In the genomic region with DNA sequence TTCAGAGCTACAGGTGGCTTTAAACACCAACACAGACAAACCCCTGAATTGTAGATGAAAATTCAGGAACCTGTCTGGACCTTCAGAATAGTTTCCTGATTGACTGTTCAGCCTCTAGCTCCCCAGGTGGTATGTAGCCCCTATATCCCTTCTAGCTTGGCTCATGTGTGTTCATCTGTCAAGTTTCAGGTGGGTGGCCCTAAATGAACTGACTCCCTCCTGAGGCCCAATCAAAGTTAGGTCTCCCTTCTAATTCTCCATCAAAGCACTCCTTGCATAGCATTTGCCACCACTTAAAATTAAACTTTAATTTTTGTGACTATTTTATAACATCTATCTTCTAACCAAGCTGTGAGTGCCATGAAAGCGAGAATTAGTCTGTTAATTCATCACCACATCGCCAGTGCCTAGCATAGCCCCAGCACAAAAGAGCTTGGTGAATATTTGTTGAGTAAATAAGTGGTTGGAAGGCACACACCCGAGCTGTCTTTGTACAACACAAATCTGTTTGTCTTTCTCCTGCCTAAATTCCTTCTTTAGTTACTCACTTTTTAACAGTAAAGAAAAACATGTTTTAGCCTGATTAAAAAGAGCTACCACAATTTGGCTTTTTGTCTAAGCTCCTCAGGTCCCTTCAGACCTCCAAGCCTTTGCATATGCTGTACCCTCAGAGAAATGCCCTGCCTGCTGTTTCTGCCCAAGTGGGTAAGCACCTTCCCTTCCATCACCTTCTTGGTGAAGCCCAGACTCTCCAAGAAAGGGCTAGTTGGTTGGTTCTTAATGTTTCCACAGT, we compare ENCODE assay signal across 20 cellular contexts.
A peak's percentile ranks its signal among the peaks of the same experiment; 100 is the strongest.
DNase-seq lines count a peak whose midpoint lies in the region; ATAC-seq, FAIRE-seq and TF ChIP-seq lines count a peak whose summit lies in the region.
"Had no signal": no experiment of that assay in that cellular context is flagged by ENCODE, and none has a peak within 500 bp of the region (broad histone marks: within the 10 kb centered on the region; RNA-seq: fewer than 3 reads in every experiment).

No MANE protein-coding gene starts in this region.

- DNase-seq in A549 (ENCODE audit: low read depth in 1 of 2, low spot score in 1 of 2) (peak in 1 of 2 experiments; percentile 75), EH (ENCODE audit: low read depth) (peak; percentile 44), SJSA1 (ENCODE audit: low read depth in 1 of 2, low spot score in 2 of 2) (peak; percentile 54 to 66), GM10248 (ENCODE audit: extremely low spot score) (no peak), NCI-H1436 treated with DMSO at 0.1 percent for 48 hours (lab: John Stamatoyannopoulos, UW) (no peak), NCI-H2227 treated with DMSO at 0.1 percent for 48 hours (lab: John Stamatoyannopoulos, UW) (no peak)
- DNase-seq: activated CD4-positive, alpha-beta memory T cell treated with anti-CD3 and anti-CD28 coated beads, Interleukin-2, amount 10 ng/mL, durations not matched to agents 7 days and 5 days; activated T-cell treated with anti-CD3 and anti-CD28 coated beads, Interleukin-2, amount 50 U/mL, for 1 hour; body of pancreas; colonic mucosa; HCEC 1CT; mucosa of descending colon; stimulated activated CD4-positive, alpha-beta T cell treated with anti-CD3 and anti-CD28 coated beads, Interleukin-2, amount 100 ng/mL, for 24 hours; stimulated activated naive CD8-positive, alpha-beta T cell treated with anti-CD3 and anti-CD28 coated beads, Interleukin-15, amount 100 ng/mL, for 72 hours; T-helper 17 cell had no signal

- H3K36me3 ChIP-seq in SJSA1 (no peaks in the 10 kb centered on the region), liver (ENCODE audit: control insufficient read depth in 4 of 4, insufficient read depth in 3 of 4, low read depth in 1 of 4, low read length in 3 of 4) (no peaks in the 10 kb centered on the region)
- H3K36me3 ChIP-seq: colonic mucosa, neutrophil had no signal

- POLR2A ChIA-PET in A549 (lab: Yijun Ruan, JAX) (no interaction called here), GM10248 (lab: Yijun Ruan, JAX) (no interaction called here)

- no peak for TF ChIP-seq POLR2A in A549 (IDR thresholded peaks at IDR 0.05; ENCODE audit: low read length)

- H3K4me1 ChIP-seq in A549 (peaks cover 51% of the 10 kb centered on the region), SJSA1 (replicated peaks) (peaks cover 32% of the 10 kb centered on the region), liver (ENCODE audit: control insufficient read depth in 4 of 4, insufficient read depth in 4 of 4, low read length in 3 of 4) (peaks cover 1 to 9% (median 5%) of the 10 kb centered on the region in 4 donors)
- H3K4me1 ChIP-seq: body of pancreas, colonic mucosa had no signal

- H3K4me2 ChIP-seq in A549 = peak overlapping the region; percentile 73

- H3K27me3 ChIP-seq in SJSA1 (replicated peaks) (no peaks in the 10 kb centered on the region), liver (ENCODE audit: control insufficient read depth in 4 of 4, insufficient read depth in 4 of 4, low read length in 3 of 4) (no peaks in the 10 kb centered on the region)
- H3K27me3 ChIP-seq: body of pancreas, colonic mucosa, neutrophil had no signal

- ATAC-seq in A549 (peak; percentile 72 to 91), GM21367 (IDR thresholded peaks at IDR 0.05; ENCODE audit: unreplicated experiment) (no peak)
- ATAC-seq: body of pancreas; mucosa of descending colon; stimulated activated naive CD8-positive, alpha-beta T cell treated with anti-CD3 and anti-CD28 coated beads, Interleukin-15, amount 100 ng/mL, for 72 hours; T-helper 17 cell had no signal

- FAIRE-seq in A549 (lab: Jason Lieb, UNC) = peak; percentile 88
- FAIRE-seq: endometrium had no signal

- H3K9ac ChIP-seq in liver (ENCODE audit: low read depth in 1 of 2, low read length in 2 of 2) = no peak overlapping the region

- peak; percentile 25 to 26; a peak in 1 of 5 replicates for TF ChIP-seq EP300 in A549 (IDR thresholded peaks at IDR 0.05)

- H3K4me3 ChIP-seq in A549 = no peak overlapping the region
- H3K4me3 ChIP-seq in SJSA1 = no peak overlapping the region
- no peak overlapping the region for H3K4me3 ChIP-seq in liver (ENCODE audit: low read depth in 1 of 3, low read length in 3 of 3)
- H3K4me3 ChIP-seq: body of pancreas, colonic mucosa, mucosa of descending colon had no signal

- H3K27ac ChIP-seq in A549 = peak overlapping the region; percentile 71 to 74
- no peak overlapping the region for H3K27ac ChIP-seq in SJSA1
- H3K27ac ChIP-seq in liver (ENCODE audit: low read depth in 1 of 2, low read length in 2 of 2) = no peak overlapping the region
- H3K27ac ChIP-seq: body of pancreas, colonic mucosa, HL-60, neutrophil had no signal

- TF ChIP-seq RAD21 in A549 (conservative IDR thresholded peaks at IDR 0.05 in 1 of 2, IDR thresholded peaks at IDR 0.05 in 1 of 2) (peak; percentile 24 to 39; a peak in 3 of 5 replicates), liver (IDR thresholded peaks at IDR 0.05) (peak; percentile 35 to 58)

- 1% methylated on average over 3 of the region's 3 CpGs for WGBS in A549 (ENCODE audit: missing lambda C conversion rate)
- 30% methylated on average over 3 of the region's 3 CpGs for WGBS in liver

- TF ChIP-seq CTCF in A549 (IDR thresholded peaks at IDR 0.05) (no peak), liver (IDR thresholded peaks at IDR 0.05; ENCODE audit: low read depth, low read length, missing input control) (no peak), GM10248 (IDR thresholded peaks at IDR 0.05; ENCODE audit: control extremely low read depth, extremely low read depth, low read depth, missing control alignments) (no peak)

- CTCF ChIA-PET in A549 (lab: Yijun Ruan, JAX) (interaction anchor here (1.1 to 1.7 kb wide), 3 partner anchors 10 to 151 kb away, joined by 3 to 9 read pairs (median 5); no protein-coding TSS in a partner anchor), GM10248 (lab: Yijun Ruan, JAX) (interaction anchor here (0.7 to 1.3 kb wide), 5 partner anchors 9 to 66 kb away, joined by 3 to 7 read pairs (median 3); no protein-coding TSS in a partner anchor)

- H3K9me3 ChIP-seq in A549 (peaks cover 6% of the 10 kb centered on the region; the same call in 1 of the 3 replicates), SJSA1 (replicated peaks) (peaks cover 4% of the 10 kb centered on the region; the same call in 1 of the 2 replicates), liver (ENCODE audit: control insufficient read depth in 4 of 4, low read length in 3 of 4) (peaks cover 0 to 2% (median 0%) of the 10 kb centered on the region in 4 donors)
- H3K9me3 ChIP-seq: body of pancreas, colonic mucosa, mucosa of descending colon, neutrophil had no signal

TF ChIP-seq in A549, 52 proteins besides CTCF, POLR2A, EP300 and RAD21 (continues in another document):
- no peak for TF ChIP-seq RFX5 (IDR thresholded peaks at IDR 0.05)
- TF ChIP-seq, protein P1, sequence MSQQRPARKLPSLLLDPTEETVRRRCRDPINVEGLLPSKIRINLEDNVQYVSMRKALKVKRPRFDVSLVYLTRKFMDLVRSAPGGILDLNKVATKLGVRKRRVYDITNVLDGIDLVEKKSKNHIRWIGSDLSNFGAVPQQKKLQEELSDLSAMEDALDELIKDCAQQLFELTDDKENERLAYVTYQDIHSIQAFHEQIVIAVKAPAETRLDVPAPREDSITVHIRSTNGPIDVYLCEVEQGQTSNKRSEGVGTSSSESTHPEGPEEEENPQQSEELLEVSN (IDR thresholded peaks at IDR 0.05; ENCODE audit: borderline replicate concordance, low read depth) = no peak
- TF ChIP-seq GATA3 (IDR thresholded peaks at IDR 0.05; ENCODE audit: borderline replicate concordance) = peak; percentile 90
- TF ChIP-seq ATOH8 (CRISPR knock-in tag; IDR thresholded peaks at IDR 0.05; ENCODE audit: low read depth) = no peak
- TF ChIP-seq MAFK (IDR thresholded peaks at IDR 0.05; ENCODE audit: partially characterized antibody) = no peak
- peak; percentile 23; the same call in 1 of the 2 replicates for TF ChIP-seq FOSL2 (IDR thresholded peaks at IDR 0.05)
- peak; percentile 72; the same call in 1 of the 2 replicates for TF ChIP-seq FOSL2 (CRISPR knock-in tag; IDR thresholded peaks at IDR 0.05)
- no peak for TF ChIP-seq RARB (CRISPR knock-in tag; IDR thresholded peaks at IDR 0.05)
- peak in 1 of 2 experiments; percentile 54; a peak in 1 of 5 replicates for TF ChIP-seq JUN (IDR thresholded peaks at IDR 0.05)
- TF ChIP-seq SMC3 (IDR thresholded peaks at IDR 0.05) = 0 out of 3 replicates have a peak, but pooled peaks have one; percentile 18

TF ChIP-seq in liver, 16 proteins besides CTCF, POLR2A, EP300 and RAD21:
- peak; percentile 82 for TF ChIP-seq FOXA2 (IDR thresholded peaks at IDR 0.05)
- TF ChIP-seq RXRA (IDR thresholded peaks at IDR 0.05) = peak in 1 of 2 donors; percentile 17
- TF ChIP-seq YY1 (IDR thresholded peaks at IDR 0.05) = peak; percentile 14
- TF ChIP-seq JUND (IDR thresholded peaks at IDR 0.05) = no peak
- peak; percentile 65 for TF ChIP-seq FOXA1 (IDR thresholded peaks at IDR 0.05)

Comparison
In these comparisons a context has a peak if more than half of its experiments do, and no peak if none do; other contexts are left out.
1. DNase-seq: peak in EH (single experiment) and SJSA1 (2 of 2); none in GM10248 (single experiment), NCI-H1436 treated with DMSO at 0.1 percent for 48 hours (single experiment) and NCI-H2227 treated with DMSO at 0.1 percent for 48 hours (single experiment).
2. H3K27ac ChIP-seq: peak in A549 (2 of 2); none in SJSA1 (single experiment) and liver (0 of 2).